Comparison of ENCODE assay signal across 8 cellular contexts in the genomic region with DNA sequence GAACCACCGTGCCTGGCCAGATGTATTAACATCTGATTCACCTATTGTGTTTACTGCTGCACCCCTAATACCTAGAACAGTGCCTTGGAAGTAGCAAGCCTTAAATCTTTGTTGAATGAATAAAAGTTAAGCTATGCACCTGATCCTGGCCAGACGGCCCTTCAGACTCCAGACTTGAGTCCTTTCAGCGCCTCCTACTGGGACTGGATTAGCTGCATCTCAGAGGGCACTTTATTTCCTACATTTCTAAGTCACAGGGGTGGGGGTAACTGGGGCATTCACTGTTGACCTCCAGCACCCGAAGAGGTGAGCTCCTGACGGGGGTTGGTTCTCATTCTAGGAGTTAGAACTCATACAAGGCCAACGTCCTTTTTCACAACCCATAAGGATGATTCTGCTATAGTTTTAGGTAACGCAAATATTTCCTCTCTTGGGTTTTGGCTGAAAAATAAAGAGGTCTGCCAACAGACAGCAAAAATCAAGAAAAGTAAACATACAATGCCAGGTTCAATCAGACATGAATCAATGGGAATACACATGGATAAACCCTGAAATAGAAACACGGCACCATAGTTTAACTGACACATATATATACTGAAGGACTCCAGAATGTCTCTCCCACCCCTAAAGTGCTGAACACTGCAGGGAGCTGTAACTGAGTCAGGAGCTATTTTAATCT. TPM values are rescaled to one million over a fixed set of nuclear protein-coding genes. Genes with fewer than 3 reads are reported as not detected.
DNase-seq lines count a peak whose midpoint lies in the region; ATAC-seq and TF ChIP-seq lines count a peak whose summit lies in the region.

No MANE protein-coding gene starts in this region.

- H3K4me3 Mint-ChIP-seq in activated naive CD8-positive, alpha-beta T cell treated with anti-CD3 and anti-CD28 coated beads for 36 hours, result no peak overlapping the region

- intact Hi-C loops in lower lobe of right lung (cut with DNase I), result no loop called here

- H3K36me3 ChIP-seq in lower lobe of right lung, result peaks cover 43% of the 10 kb centered on the region

- H3K27ac Mint-ChIP-seq in activated naive CD8-positive, alpha-beta T cell treated with anti-CD3 and anti-CD28 coated beads for 36 hours, result no peak overlapping the region

- H3K4me3 ChIP-seq in AG10803 (ENCODE audit: low read length), result no peak overlapping the region
- H3K4me3 ChIP-seq in cardiac fibroblast (replicated peaks in 1 of 2; ENCODE audit: low read depth in 2 of 2, low read length in 2 of 2), result no peak overlapping the region
- H3K4me3 ChIP-seq in lower lobe of right lung, result no peak overlapping the region

- no peaks in the 10 kb centered on the region for H3K9me3 ChIP-seq in lower lobe of right lung

- H3K4me1 ChIP-seq in lower lobe of right lung, result peaks cover 15% of the 10 kb centered on the region

- H3K27me3 Mint-ChIP-seq in activated naive CD8-positive, alpha-beta T cell treated with anti-CD3 and anti-CD28 coated beads for 36 hours, result no peaks in the 10 kb centered on the region

- H3K27ac ChIP-seq in lower lobe of right lung, result no peak overlapping the region

- peak in 1 of 2 donors; percentile 28 for ATAC-seq in lower lobe of right lung
- ATAC-seq in GM21576 (IDR thresholded peaks at IDR 0.05; ENCODE audit: unreplicated experiment), result no peak
- no peak for ATAC-seq in GM21529 (IDR thresholded peaks at IDR 0.05; ENCODE audit: unreplicated experiment)

- peaks cover 22% of the 10 kb centered on the region for H3K36me3 Mint-ChIP-seq in activated naive CD8-positive, alpha-beta T cell treated with anti-CD3 and anti-CD28 coated beads for 36 hours

- H3K27me3 ChIP-seq in lower lobe of right lung (ENCODE audit: low read depth), result no peaks in the 10 kb centered on the region

- no peaks in the 10 kb centered on the region for H3K9me3 Mint-ChIP-seq in activated naive CD8-positive, alpha-beta T cell treated with anti-CD3 and anti-CD28 coated beads for 36 hours

- TF ChIP-seq CTCF in AG10803 (conservative IDR thresholded peaks at IDR 0.05; ENCODE audit: low read length) (peak; percentile 52), cardiac fibroblast (IDR thresholded peaks at IDR 0.05; ENCODE audit: low read depth, low read length) (peak; percentile 52), lower lobe of right lung (IDR thresholded peaks at IDR 0.05) (peak; percentile 22)

- peak; percentile 48 for DNase-seq in AG10803 (ENCODE audit: low read depth)
- peak; percentile 46 for DNase-seq in HT1080 (ENCODE audit: low read depth)
- peak; percentile 62 to 68 for DNase-seq in cardiac fibroblast (ENCODE audit: low read depth in 2 of 2)
- no peak for DNase-seq in lower lobe of right lung
- no peak for DNase-seq in AG08395 (ENCODE audit: low spot score)
- no peak for DNase-seq in activated naive CD8-positive, alpha-beta T cell treated with anti-CD3 and anti-CD28 coated beads for 36 hours

- peaks cover 10% of the 10 kb centered on the region for H3K4me1 Mint-ChIP-seq in activated naive CD8-positive, alpha-beta T cell treated with anti-CD3 and anti-CD28 coated beads for 36 hours

RNA-seq across cellular contexts. Expression of a gene that starts 48.0 kb away (rescaled TPM):
- total RNA-seq in HT1080 (2014; rRNA removed; shearing (Covaris generic)), result 22.3 and 28.4 TPM in 2 replicates
- polyA plus RNA-seq in HT1080 (2015; cell fraction: cytosol; rRNA removed), result 19.1 and 21.6 TPM in 2 replicates
- polyA plus RNA-seq in HT1080 (2015; cell fraction: nucleus; rRNA removed), result 46.1 and 50.0 TPM in 2 replicates
- total RNA-seq in lower lobe of right lung, result 18.7 TPM
- total RNA-seq in activated naive CD8-positive, alpha-beta T cell treated with anti-CD3 and anti-CD28 coated beads for 36 hours, result 1 to 10 TPM; 1.6 to 2.1 TPM

RNA-seq across cellular contexts. Expression of a gene that starts 54.8 kb away (rescaled TPM):
- 12.0 and 15.8 TPM in 2 replicates for total RNA-seq in HT1080 (2014; rRNA removed; shearing (Covaris generic))
- 14.0 and 16.0 TPM in 2 replicates for polyA plus RNA-seq in HT1080 (2015; cell fraction: cytosol; rRNA removed)
- polyA plus RNA-seq in HT1080 (2015; cell fraction: nucleus; rRNA removed), result 44.6 and 46.8 TPM in 2 replicates
- total RNA-seq in lower lobe of right lung, result 11.2 TPM
- total RNA-seq in activated naive CD8-positive, alpha-beta T cell treated with anti-CD3 and anti-CD28 coated beads for 36 hours, result 10 to 100 TPM; 25.2 to 26.7 TPM

RNA-seq across cellular contexts. Expression of a gene that starts 59.1 kb away (rescaled TPM):
- 3,014 and 3,294 TPM in 2 replicates for total RNA-seq in HT1080 (2014; rRNA removed; shearing (Covaris generic))
- 3,386 and 3,470 TPM in 2 replicates for polyA plus RNA-seq in HT1080 (2015; cell fraction: cytosol; rRNA removed)
- polyA plus RNA-seq in HT1080 (2015; cell fraction: nucleus; rRNA removed), result 1,287 and 1,300 TPM in 2 replicates
- total RNA-seq in lower lobe of right lung, result 1,077 TPM
- 1,000 to 10,000 TPM; 2,309 to 2,336 TPM for total RNA-seq in activated naive CD8-positive, alpha-beta T cell treated with anti-CD3 and anti-CD28 coated beads for 36 hours

Comparison
In these comparisons a context has a peak if more than half of its experiments do, and no peak if none do; other contexts are left out.
1. DNase-seq: peak in AG10803 (single experiment), HT1080 (single experiment) and cardiac fibroblast (2 of 2); none in lower lobe of right lung (single experiment), AG08395 (single experiment) and activated naive CD8-positive, alpha-beta T cell treated with anti-CD3 and anti-CD28 coated beads for 36 hours (single experiment).
2. Peak in every context shown above with its lines, with median percentiles within 50 percentile points of each other: CTCF ChIP-seq.